ENCODE assay signal across 16 cellular contexts in genomic region chr5:125005287-125005686, GRCh38.
DNase-seq lines count a peak whose midpoint lies in the region; ATAC-seq and TF ChIP-seq lines count a peak whose summit lies in the region.
"Had no signal": no experiment of that assay in that cellular context is flagged by ENCODE, and none has a peak within 500 bp of the region (broad histone marks: within the 10 kb centered on the region; RNA-seq: fewer than 3 reads in every experiment).

No MANE protein-coding gene starts in this region.

- H4K20me1 ChIP-seq in neural progenitor cell (ENCODE audit: low read depth): no peaks in the 10 kb centered on the region

- no peak overlapping the region for H3K4me3 ChIP-seq in neural progenitor cell

- peaks cover 4% of the 10 kb centered on the region for H3K36me3 Mint-ChIP-seq in neural progenitor cell
- H3K36me3 Mint-ChIP-seq: activated naive CD8-positive, alpha-beta T cell treated with anti-CD3 and anti-CD28 coated beads, Interleukin-2, amount 10 ng/mL, durations not matched to agents 7 days and 5 days had no signal

- peak overlapping the region; percentile 68 for H3K4me2 ChIP-seq in neural progenitor cell

- no peaks in the 10 kb centered on the region for H3K36me3 ChIP-seq in neural progenitor cell

- H3K4me3 Mint-ChIP-seq in neural progenitor cell: peak overlapping the region; percentile 16
- H3K4me3 Mint-ChIP-seq: activated naive CD8-positive, alpha-beta T cell treated with anti-CD3 and anti-CD28 coated beads, Interleukin-2, amount 10 ng/mL, durations not matched to agents 7 days and 5 days; dendritic cell treated with granulocyte-macrophage colony-stimulating factor and Interleukin-4, amounts not matched to agents 40 ng/mL and 50 ng/mL, for 4 days; T-helper 17 cell had no signal

- no peak overlapping the region for H2AFZ ChIP-seq in neural progenitor cell (replicated peaks)

- TF ChIP-seq CTCF in neural progenitor cell (IDR thresholded peaks at IDR 0.05): no peak

- H3K27me3 Mint-ChIP-seq in neural progenitor cell (ENCODE audit: insufficient read depth, low read depth): no peaks in the 10 kb centered on the region
- H3K27me3 Mint-ChIP-seq: activated naive CD8-positive, alpha-beta T cell treated with anti-CD3 and anti-CD28 coated beads, Interleukin-2, amount 10 ng/mL, durations not matched to agents 7 days and 5 days; T-helper 17 cell had no signal

- H3K27ac ChIP-seq in neural progenitor cell: peak overlapping the region; percentile 75

- no peak overlapping the region for H3K9ac ChIP-seq in neural progenitor cell

- H3K79me2 ChIP-seq in neural progenitor cell (ENCODE audit: low read depth): no peaks in the 10 kb centered on the region

- peaks cover 37% of the 10 kb centered on the region for H3F3A ChIP-seq in neural progenitor cell (ENCODE audit: low read depth)

- H3K4me1 ChIP-seq in neural progenitor cell: peaks cover 59% of the 10 kb centered on the region

- H3K9me3 ChIP-seq in neural progenitor cell (ENCODE audit: low read depth): no peaks in the 10 kb centered on the region

- ATAC-seq in GM18861 (IDR thresholded peaks at IDR 0.05; ENCODE audit: unreplicated experiment) (peak; percentile 35), HG02642 (IDR thresholded peaks at IDR 0.05; ENCODE audit: poor library complexity, unreplicated experiment) (peak; percentile 33), GM18867 (IDR thresholded peaks at IDR 0.05; ENCODE audit: unreplicated experiment) (no peak), HG03139 (IDR thresholded peaks at IDR 0.05; ENCODE audit: unreplicated experiment) (no peak)
- ATAC-seq: left colon; stimulated activated naive CD8-positive, alpha-beta T cell treated with anti-CD3 and anti-CD28 coated beads, Interleukin-15, Interleukin-2, amounts not matched to agents 100 U/mL and 50 U/mL, for 24 hours had no signal

- H3K27me3 ChIP-seq in neural progenitor cell: no peaks in the 10 kb centered on the region

- peaks cover 3% of the 10 kb centered on the region for H3K9me3 Mint-ChIP-seq in neural progenitor cell
- H3K9me3 Mint-ChIP-seq: activated naive CD8-positive, alpha-beta T cell treated with anti-CD3 and anti-CD28 coated beads, Interleukin-2, amount 10 ng/mL, durations not matched to agents 7 days and 5 days; dendritic cell treated with granulocyte-macrophage colony-stimulating factor and Interleukin-4, amounts not matched to agents 40 ng/mL and 50 ng/mL, for 4 days had no signal

- no peak overlapping the region for H3K27ac Mint-ChIP-seq in neural progenitor cell
- H3K27ac Mint-ChIP-seq: activated naive CD8-positive, alpha-beta T cell treated with anti-CD3 and anti-CD28 coated beads, Interleukin-2, amount 10 ng/mL, durations not matched to agents 7 days and 5 days; dendritic cell treated with granulocyte-macrophage colony-stimulating factor and Interleukin-4, amounts not matched to agents 40 ng/mL and 50 ng/mL, for 4 days; T-helper 17 cell had no signal

- peaks cover 88% of the 10 kb centered on the region for H3K4me1 Mint-ChIP-seq in neural progenitor cell
- H3K4me1 Mint-ChIP-seq: T-helper 17 cell had no signal

- DNase-seq in NCI-H146 (lab: John Stamatoyannopoulos, UW) (peak; percentile 13), neural progenitor cell (ENCODE audit: low spot score) (no peak), NK-92 (lab: John Stamatoyannopoulos, UW; ENCODE audit: unreplicated experiment) (no peak)
- DNase-seq in activated CD4-positive, alpha-beta T cell treated with anti-CD3 and anti-CD28 coated beads, Interleukin-2, amount 50 U/mL, for 1 hour: no peak
- DNase-seq: activated CD8-positive, alpha-beta memory T cell treated with anti-CD3 and anti-CD28 coated beads for 24 hours; activated naive CD8-positive, alpha-beta T cell treated with anti-CD3 and anti-CD28 coated beads, Interleukin-2, amount 10 ng/mL, durations not matched to agents 7 days and 5 days; left colon; NCI-H1436; OCI-M1; stimulated activated naive CD8-positive, alpha-beta T cell treated with anti-CD3 and anti-CD28 coated beads, Interleukin-15, Interleukin-2, amounts not matched to agents 100 U/mL and 50 U/mL, for 24 hours; T-helper 17 cell had no signal

Comparison
In these comparisons a context has a peak if more than half of its experiments do, and no peak if none do; other contexts are left out.
1. ATAC-seq: peak in GM18861 (single experiment) and HG02642 (single experiment); none in GM18867 (single experiment) and HG03139 (single experiment).